Comparison of ENCODE assay signal across 5 cellular contexts in genomic region chr7:117112640-117113039, GRCh38.
"Had no signal": no experiment of that assay in that cellular context is flagged by ENCODE, and none has a peak within 500 bp of the region (broad histone marks: within the 10 kb centered on the region; RNA-seq: fewer than 3 reads in every experiment).

No MANE protein-coding gene starts in this region.

- H3K27me3 ChIP-seq: pancreas, upper lobe of right lung had no signal

- H3K36me3 ChIP-seq: pancreas, upper lobe of right lung had no signal

- ATAC-seq: pancreas; stimulated activated naive CD8-positive, alpha-beta T cell treated with anti-CD3 and anti-CD28 coated beads, Interleukin-15, Interleukin-2, amounts not matched to agents 100 U/mL and 50 U/mL, for 24 hours; upper lobe of right lung had no signal

- DNase-seq: hippocampal formation; pancreas; stimulated activated CD4-positive, alpha-beta T cell treated with anti-CD3 and anti-CD28 coated beads, Interleukin-2, amount 100 ng/mL, for 48 hours; stimulated activated naive CD8-positive, alpha-beta T cell treated with anti-CD3 and anti-CD28 coated beads, Interleukin-15, Interleukin-2, amounts not matched to agents 100 U/mL and 50 U/mL, for 24 hours; upper lobe of right lung had no signal

- H3K27ac ChIP-seq: pancreas, upper lobe of right lung had no signal

- H3K4me3 ChIP-seq: pancreas, upper lobe of right lung had no signal
